In genomic region chr12:87368259-87368658, GRCh38 we compare ENCODE assay signal across 31 cellular contexts.
DNase-seq lines count a peak whose midpoint lies in the region; TF ChIP-seq lines count a peak whose summit lies in the region.
"Had no signal": no experiment of that assay in that cellular context is flagged by ENCODE, and none has a peak within 500 bp of the region (broad histone marks: within the 10 kb centered on the region; RNA-seq: fewer than 3 reads in every experiment).

No MANE protein-coding gene starts in this region.

- no TSS peak for BruUV-seq in OCI-LY7 (replicated peaks; lab: Mats Ljungman, UMichigan)

- H3K9me3 ChIP-seq in CD8-positive, alpha-beta memory T cell (ENCODE audit: low read length) = peaks cover 3% of the 10 kb centered on the region
- no peaks in the 10 kb centered on the region for H3K9me3 ChIP-seq in OCI-LY7 (ENCODE audit: low read length)
- H3K9me3 ChIP-seq: colonic mucosa, Peyer's patch, SJSA1, tibial nerve had no signal

- peak overlapping the region; percentile 43 for H3K27ac Mint-ChIP-seq in osteocyte (ENCODE audit: unreplicated experiment)
- no peak overlapping the region for H3K27ac Mint-ChIP-seq in CD8-positive, alpha-beta memory T cell
- H3K27ac Mint-ChIP-seq: activated T-cell treated with anti-CD3 and anti-CD28 coated beads, Interleukin-2, amount 50 U/mL, for 24 hours; CD4-positive, CD25-positive, alpha-beta regulatory T cell; effector memory CD8-positive, alpha-beta T cell; IgD-negative memory B cell; progenitor cell of endocrine pancreas had no signal

- H3K27me3 ChIP-seq in CD8-positive, alpha-beta memory T cell (ENCODE audit: insufficient read depth, low read length, poor library complexity, severe bottlenecking) = no peaks in the 10 kb centered on the region
- H3K27me3 ChIP-seq: brain microvascular endothelial cell, colonic mucosa, hepatocyte, Peyer's patch, SJSA1, stomach, tibial nerve had no signal

- TF ChIP-seq CTCF in osteocyte (IDR thresholded peaks at IDR 0.05) (no peak), OCI-LY7 (conservative IDR thresholded peaks at IDR 0.05; ENCODE audit: low read length) (no peak)

- no peaks in the 10 kb centered on the region for H3K36me3 ChIP-seq in CD8-positive, alpha-beta memory T cell (ENCODE audit: insufficient read depth, low read length)
- no peaks in the 10 kb centered on the region for H3K36me3 ChIP-seq in OCI-LY7 (ENCODE audit: insufficient read depth, low read length)
- H3K36me3 ChIP-seq: brain microvascular endothelial cell, colonic mucosa, Peyer's patch, SJSA1, stomach, tibial nerve had no signal

- H3K9me2 ChIP-seq in OCI-LY7 (ENCODE audit: insufficient read depth, low read length) = no peaks in the 10 kb centered on the region

- POLR2A ChIA-PET in CD8-positive, alpha-beta memory T cell (lab: Charles Lee) = no interaction called here
- POLR2A ChIA-PET in OCI-LY7 (lab: Charles Lee) = no interaction called here

- H3K4me3 Mint-ChIP-seq in osteocyte (ENCODE audit: unreplicated experiment) = no peak overlapping the region
- no peak overlapping the region for H3K4me3 Mint-ChIP-seq in CD8-positive, alpha-beta memory T cell
- H3K4me3 Mint-ChIP-seq: activated T-cell treated with anti-CD3 and anti-CD28 coated beads, Interleukin-2, amount 50 U/mL, for 24 hours; CD4-positive, CD25-positive, alpha-beta regulatory T cell; effector memory CD8-positive, alpha-beta T cell; IgD-negative memory B cell had no signal

- no peak overlapping the region for H3K4me2 ChIP-seq in OCI-LY7 (ENCODE audit: low read length)
- H3K4me2 ChIP-seq: hepatocyte had no signal

- H3K4me1 ChIP-seq in CD8-positive, alpha-beta memory T cell (ENCODE audit: insufficient read depth, low read length) = no peaks in the 10 kb centered on the region
- no peaks in the 10 kb centered on the region for H3K4me1 ChIP-seq in OCI-LY7 (ENCODE audit: insufficient read depth, low read length, poor library complexity, severe bottlenecking)
- H3K4me1 ChIP-seq: colonic mucosa, Peyer's patch, SJSA1, stomach, tibial nerve had no signal

- intact Hi-C loops in OCI-LY7 (cut with micrococcal nuclease; ENCODE audit: unreplicated experiment) = no loop called here

- CTCF ChIA-PET in CD8-positive, alpha-beta memory T cell (lab: Charles Lee) = no interaction called here
- CTCF ChIA-PET in OCI-LY7 (lab: Charles Lee; ENCODE audit: unreplicated experiment) = no interaction called here

- peaks cover 6% of the 10 kb centered on the region for H3K27me3 Mint-ChIP-seq in osteocyte (ENCODE audit: unreplicated experiment)
- no peaks in the 10 kb centered on the region for H3K27me3 Mint-ChIP-seq in CD8-positive, alpha-beta memory T cell
- H3K27me3 Mint-ChIP-seq: activated T-cell treated with anti-CD3 and anti-CD28 coated beads, Interleukin-2, amount 50 U/mL, for 24 hours; CD4-positive, CD25-positive, alpha-beta regulatory T cell; effector memory CD8-positive, alpha-beta T cell; IgD-negative memory B cell; progenitor cell of endocrine pancreas had no signal

- H2AFZ ChIP-seq in OCI-LY7 (ENCODE audit: low read length) = no peak overlapping the region
- H2AFZ ChIP-seq: hepatocyte had no signal

- H3K79me2 ChIP-seq in OCI-LY7 (ENCODE audit: insufficient read depth, low read depth, low read length) = no peaks in the 10 kb centered on the region
- H3K79me2 ChIP-seq: hepatocyte had no signal

- no peaks in the 10 kb centered on the region for H4K20me1 ChIP-seq in OCI-LY7 (ENCODE audit: insufficient read depth, low read length)

- no peak overlapping the region for H3K4me3 ChIP-seq in CD8-positive, alpha-beta memory T cell (ENCODE audit: low read length)
- no peak overlapping the region for H3K4me3 ChIP-seq in OCI-LY7 (ENCODE audit: low read depth, low read length, poor library complexity, severe bottlenecking)
- H3K4me3 ChIP-seq: colonic mucosa, hepatocyte, Peyer's patch, SJSA1, stomach, tibial nerve had no signal

- peaks cover 9% of the 10 kb centered on the region for H3K4me1 Mint-ChIP-seq in osteocyte (ENCODE audit: unreplicated experiment)
- H3K4me1 Mint-ChIP-seq in CD8-positive, alpha-beta memory T cell = no peaks in the 10 kb centered on the region
- H3K4me1 Mint-ChIP-seq: CD4-positive, CD25-positive, alpha-beta regulatory T cell had no signal

- DNase-seq in NCI-H1092 (lab: John Stamatoyannopoulos, UW) (peak; percentile 52), NCI-H2081 treated with DMSO at 0.1 percent for 48 hours (lab: John Stamatoyannopoulos, UW) (peak; percentile 78), NCI-H526 (lab: John Stamatoyannopoulos, UW) (peak; percentile 33 to 71), osteocyte (ENCODE audit: extremely low spot score, unreplicated experiment) (no peak), KBM-7 (no peak), OCI-LY7 (ENCODE audit: low spot score) (no peak)
- no peak for DNase-seq in activated T-cell treated with anti-CD3 and anti-CD28 coated beads, Interleukin-2, amount 50 U/mL, for 48 hours
- DNase-seq in CD8-positive, alpha-beta memory T cell = no peak
- DNase-seq: activated CD4-positive, alpha-beta T cell treated with anti-CD3 and anti-CD28 coated beads for 1 hour; activated CD8-positive, alpha-beta memory T cell treated with anti-CD3 and anti-CD28 coated beads for 24 hours; activated naive CD4-positive, alpha-beta T cell treated with Interleukin-2 at 50 U/mL for 16 hours; activated T-cell treated with anti-CD3 and anti-CD28 coated beads, Interleukin-2, amount 50 U/mL, for 24 hours; brain microvascular endothelial cell; CD4-positive, CD25-positive, alpha-beta regulatory T cell; colonic mucosa; DND-41; effector memory CD8-positive, alpha-beta T cell; foreskin fibroblast; GOT3; left colon; mesenchymal stem cell; NCI-H1930; NK-92 treated with Interleukin-12 subunit alpha and Interleukin-12 subunit beta, amount 100 ng/mL, for 24 hours; Peyer's patch; stimulated activated CD8-positive, alpha-beta memory T cell treated with anti-CD3 and anti-CD28 coated beads, Interleukin-4, amount 100 ng/mL, for 48 hours; stomach had no signal

- no peaks in the 10 kb centered on the region for H3K9me3 Mint-ChIP-seq in osteocyte (ENCODE audit: unreplicated experiment)
- H3K9me3 Mint-ChIP-seq in CD8-positive, alpha-beta memory T cell = peaks cover 0 to 28% (median 8%) of the 10 kb centered on the region in 5 donors

- in situ Hi-C loops in KBM-7 (cut with MboI; ENCODE audit: low pct_unique_long_range_greater_than_20kb, low sequenced_read_pairs) = no loop called here

- no peak overlapping the region for H3K27ac ChIP-seq in CD8-positive, alpha-beta memory T cell (ENCODE audit: low read depth, low read length)
- H3K27ac ChIP-seq in OCI-LY7 (ENCODE audit: low read depth, low read length, poor library complexity, severe bottlenecking) = no peak overlapping the region
- H3K27ac ChIP-seq: brain microvascular endothelial cell, colonic mucosa, hepatocyte, Peyer's patch, SJSA1, stomach, tibial nerve had no signal

- H3K36me3 Mint-ChIP-seq in osteocyte (ENCODE audit: unreplicated experiment) = no peaks in the 10 kb centered on the region
- H3K36me3 Mint-ChIP-seq in CD8-positive, alpha-beta memory T cell = no peaks in the 10 kb centered on the region
- H3K36me3 Mint-ChIP-seq: CD4-positive, CD25-positive, alpha-beta regulatory T cell; IgD-negative memory B cell had no signal

Comparison
In these comparisons a context has a peak if more than half of its experiments do, and no peak if none do; other contexts are left out.
1. DNase-seq: peak in NCI-H1092 (single experiment), NCI-H2081 treated with DMSO at 0.1 percent for 48 hours (single experiment) and NCI-H526 (2 of 2); none in osteocyte (single experiment), activated T-cell treated with anti-CD3 and anti-CD28 coated beads, Interleukin-2, amount 50 U/mL, for 48 hours (0 of 2), KBM-7 (single experiment), CD8-positive, alpha-beta memory T cell (0 of 5) and OCI-LY7 (single experiment).